28 cellular contexts compared by ENCODE assay signal in genomic region chr2:104050632-104051242, GRCh38.
DNase-seq lines count a peak whose midpoint lies in the region; ATAC-seq, FAIRE-seq and TF ChIP-seq lines count a peak whose summit lies in the region.
"Had no signal": no experiment of that assay in that cellular context is flagged by ENCODE, and none has a peak within 500 bp of the region (broad histone marks: within the 10 kb centered on the region; RNA-seq: fewer than 3 reads in every experiment).

No MANE protein-coding gene starts in this region.

- ATAC-seq in K562 = no peak
- ATAC-seq: activated T-helper 17 cell treated with anti-CD3 and anti-CD28 coated beads, Interleukin-2, amount 50 U/mL, for 72 hours; naive thymus-derived CD4-positive, alpha-beta T cell had no signal

- TF ChIP-seq CTCF in HEK293 (tag by site-specific recombination; IDR thresholded peaks at IDR 0.05) (no peak), K562 (IDR thresholded peaks at IDR 0.05 in 2 of 3, conservative IDR thresholded peaks at IDR 0.05 in 1 of 3; ENCODE audit: insufficient read depth in 2 of 3, low read depth in 1 of 3, low read length in 3 of 3) (no peak)

- intact Hi-C loops in K562 (cut with micrococcal nuclease) = no loop called here

- no peaks in the 10 kb centered on the region for H3K9me2 ChIP-seq in Karpas-422 (replicated peaks; ENCODE audit: insufficient read depth, low read length)

- H3K4me1 ChIP-seq in HEK293 (ENCODE audit: control insufficient read depth, insufficient read depth, low read length) = peaks cover 36% of the 10 kb centered on the region
- H3K4me1 ChIP-seq in K562 (replicated peaks in 1 of 2; ENCODE audit: control insufficient read depth in 2 of 2, insufficient read depth in 2 of 2, low read length in 2 of 2) = no peaks in the 10 kb centered on the region
- no peaks in the 10 kb centered on the region for H3K4me1 ChIP-seq in Karpas-422 (ENCODE audit: low read length)

- no peaks in the 10 kb centered on the region for H3K9me1 ChIP-seq in K562 (ENCODE audit: control insufficient read depth, insufficient read depth, low read length)

- H3K9me3 ChIP-seq in HEK293 (ENCODE audit: control insufficient read depth, insufficient read depth, low read depth, low read length) = no peaks in the 10 kb centered on the region
- H3K9me3 ChIP-seq in K562 (replicated peaks; ENCODE audit: control insufficient read depth, insufficient read depth, low read depth, low read length) = no peaks in the 10 kb centered on the region
- H3K9me3 ChIP-seq in Karpas-422 (ENCODE audit: low read length) = no peaks in the 10 kb centered on the region; the same call in 1 of the 2 replicates
- H3K9me3 ChIP-seq: thoracic aorta had no signal

- TF ChIP-seq POLR2A in K562 (conservative IDR thresholded peaks at IDR 0.05) = no peak

- 7% methylated on average over 5 of the region's 5 CpGs for WGBS in K562 (ENCODE audit: insufficient coverage, low coverage, missing lambda C conversion rate)

- H3K27ac ChIP-seq in HEK293 (ENCODE audit: extremely low read depth, low read depth, low read length) (no peak overlapping the region; the same call in 1 of the 2 replicates), K562 (ENCODE audit: extremely low read depth, low read depth, low read length) (no peak overlapping the region), Karpas-422 (ENCODE audit: low read length) (no peak overlapping the region)
- H3K27ac ChIP-seq: epithelial cell of prostate, thoracic aorta had no signal

- H3K79me2 ChIP-seq in K562 (ENCODE audit: control insufficient read depth, insufficient read depth, low read length) = no peaks in the 10 kb centered on the region
- no peaks in the 10 kb centered on the region for H3K79me2 ChIP-seq in Karpas-422 (ENCODE audit: low read length)

- H3K36me3 ChIP-seq in HEK293 (ENCODE audit: control insufficient read depth in 2 of 2, insufficient read depth in 1 of 2, low read length in 2 of 2) = no peaks in the 10 kb centered on the region
- no peaks in the 10 kb centered on the region for H3K36me3 ChIP-seq in K562 (ENCODE audit: control insufficient read depth, insufficient read depth, low read length)
- H3K36me3 ChIP-seq in Karpas-422 (ENCODE audit: insufficient read depth, low read length) = no peaks in the 10 kb centered on the region
- H3K36me3 ChIP-seq: thoracic aorta had no signal

- in situ Hi-C loops in K562 (cut with MboI) = no loop called here

- no peaks in the 10 kb centered on the region for H3K27me3 ChIP-seq in K562 (ENCODE audit: control insufficient read depth in 2 of 2, insufficient read depth in 2 of 2, low read length in 2 of 2)
- no peaks in the 10 kb centered on the region for H3K27me3 ChIP-seq in Karpas-422 (ENCODE audit: low read length)

- H2AFZ ChIP-seq in K562 (ENCODE audit: low read depth, low read length) = no peak overlapping the region
- no peak overlapping the region for H2AFZ ChIP-seq in Karpas-422 (ENCODE audit: low read length)

- CTCF ChIA-PET in HEK293 (lab: Yijun Ruan, JAX) = no interaction called here
- CTCF ChIA-PET in K562 (lab: Yijun Ruan, JAX; ENCODE audit: low intra/inter-chr PET ratio) = no interaction called here

- DNase-seq in NCI-H2081 (lab: John Stamatoyannopoulos, UW) (peak; percentile 33 to 56), NCI-H524 treated with DMSO at 0.1 percent for 48 hours (lab: John Stamatoyannopoulos, UW) (peak; percentile 19), K562 (ENCODE audit: extremely low read depth in 1 of 4, low spot score in 3 of 4) (no peak), Karpas-422 (no peak)
- no peak for DNase-seq in stimulated activated naive CD4-positive, alpha-beta T cell (lab: John Stamatoyannopoulos, UW)
- DNase-seq in activated CD4-positive, CD25-positive, alpha-beta regulatory T cell treated with anti-CD3 and anti-CD28 coated beads, Interleukin-2, amount 50 U/mL, for 72 hours = no peak
- DNase-seq: activated B cell treated with CpG ODN at 0.5 μM for 24 hours; activated CD4-positive, alpha-beta T cell treated with anti-CD3 and anti-CD28 coated beads, Interleukin-2, amount 50 U/mL, for 4 hours; activated CD8-positive, alpha-beta memory T cell treated with anti-CD3 and anti-CD28 coated beads, Interleukin-2, amount 50 U/mL, for 48 hours; activated naive CD4-positive, alpha-beta T cell treated with anti-CD3 and anti-CD28 coated beads, Interleukin-2, amount 50 U/mL, for 16 hours; amygdala; effector CD4-positive, alpha-beta T cell; EL; IMR-90; naive thymus-derived CD4-positive, alpha-beta T cell; NCI-H2227 treated with DMSO at 0.1 percent for 48 hours; occipital lobe; SIG-M5 had no signal

- no TSS peak for BruUV-seq in K562 (replicated peaks; lab: Mats Ljungman, UMichigan)

- H4K20me1 ChIP-seq in K562 (replicated peaks; ENCODE audit: control insufficient read depth, insufficient read depth, low read length) (no peaks in the 10 kb centered on the region), Karpas-422 (ENCODE audit: insufficient read depth, low read depth, low read length) (no peaks in the 10 kb centered on the region)

- no peak for TF ChIP-seq RAD21 in K562 (CRISPR knock-in tag; conservative IDR thresholded peaks at IDR 0.05 in 1 of 2, IDR thresholded peaks at IDR 0.05 in 1 of 2)

- TF ChIP-seq EP300 in K562 (IDR thresholded peaks at IDR 0.05; ENCODE audit: low read length) = no peak

- POLR2A ChIA-PET in HEK293 (lab: Yijun Ruan, JAX) = no interaction called here
- POLR2A ChIA-PET in K562 (lab: Yijun Ruan, JAX) = no interaction called here

- H3K4me3 ChIP-seq in HEK293 (ENCODE audit: low read depth, low read length) (no peak overlapping the region), K562 (no peak overlapping the region), Karpas-422 (ENCODE audit: low read length) (no peak overlapping the region)
- H3K4me3 ChIP-seq: thoracic aorta had no signal

- no peak for FAIRE-seq in K562 (lab: Jason Lieb, UNC)
- FAIRE-seq: colon, D721Med, GM12892, keratinocyte, RCC 7860, urothelium cell line had no signal

- H3K9ac ChIP-seq in K562 (ENCODE audit: insufficient read depth in 1 of 2, low read depth in 2 of 2, low read length in 2 of 2) = no peak overlapping the region
- H3K9ac ChIP-seq in Karpas-422 (ENCODE audit: low read length) = no peak overlapping the region

- H3K4me2 ChIP-seq in K562 (ENCODE audit: insufficient read depth, low read length) = no peak overlapping the region
- no peak overlapping the region for H3K4me2 ChIP-seq in Karpas-422 (ENCODE audit: low read depth, low read length, poor library complexity, severe bottlenecking)

TF ChIP-seq in HEK293, 187 proteins besides CTCF, POLR2A, EP300 and RAD21 (continues in another document):
- TF ChIP-seq ZNF544 (tag by site-specific recombination; IDR thresholded peaks at IDR 0.05) (peak; percentile 68; the same call in 1 of the 2 replicates), WT1 (tag by site-specific recombination; IDR thresholded peaks at IDR 0.05) (peak; percentile 85), ZNF660 (tag by site-specific recombination; IDR thresholded peaks at IDR 0.05) (peak; percentile 64)
- TF ChIP-seq, protein P1, sequence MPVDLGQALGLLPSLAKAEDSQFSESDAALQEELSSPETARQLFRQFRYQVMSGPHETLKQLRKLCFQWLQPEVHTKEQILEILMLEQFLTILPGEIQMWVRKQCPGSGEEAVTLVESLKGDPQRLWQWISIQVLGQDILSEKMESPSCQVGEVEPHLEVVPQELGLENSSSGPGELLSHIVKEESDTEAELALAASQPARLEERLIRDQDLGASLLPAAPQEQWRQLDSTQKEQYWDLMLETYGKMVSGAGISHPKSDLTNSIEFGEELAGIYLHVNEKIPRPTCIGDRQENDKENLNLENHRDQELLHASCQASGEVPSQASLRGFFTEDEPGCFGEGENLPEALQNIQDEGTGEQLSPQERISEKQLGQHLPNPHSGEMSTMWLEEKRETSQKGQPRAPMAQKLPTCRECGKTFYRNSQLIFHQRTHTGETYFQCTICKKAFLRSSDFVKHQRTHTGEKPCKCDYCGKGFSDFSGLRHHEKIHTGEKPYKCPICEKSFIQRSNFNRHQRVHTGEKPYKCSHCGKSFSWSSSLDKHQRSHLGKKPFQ (tag by site-specific recombination; IDR thresholded peaks at IDR 0.05) = no peak

TF ChIP-seq in K562, 482 proteins besides CTCF, POLR2A, EP300 and RAD21:
- peak; percentile 78 for TF ChIP-seq NFIX (CRISPR knock-in tag; IDR thresholded peaks at IDR 0.05; ENCODE audit: low read depth)
- TF ChIP-seq NFIC (IDR thresholded peaks at IDR 0.05) = peak; percentile 83
- TF ChIP-seq CTBP1 (IDR thresholded peaks at IDR 0.05; ENCODE audit: borderline replicate concordance) = no peak
TF ChIP-seq in K562: peak in this region for 2.

Comparison
In these comparisons a context has a peak if more than half of its experiments do, and no peak if none do; other contexts are left out.
1. DNase-seq: peak in NCI-H2081 (2 of 2) and NCI-H524 treated with DMSO at 0.1 percent for 48 hours (single experiment); none in K562 (0 of 4), stimulated activated naive CD4-positive, alpha-beta T cell (0 of 6), Karpas-422 (single experiment) and activated CD4-positive, CD25-positive, alpha-beta regulatory T cell treated with anti-CD3 and anti-CD28 coated beads, Interleukin-2, amount 50 U/mL, for 72 hours (single experiment).
2. Of the 44 proteins assayed by ChIP-seq in both K562 and HEK293: peak only in K562: none; only in HEK293: KLF10, TRIM28 and ZNF830; in both: none; in neither: 41.